ENCODE assay signal across 18 cellular contexts in genomic region chr15:80445300-80446041, GRCh38. TPM values are rescaled to one million over a fixed set of nuclear protein-coding genes. Genes with fewer than 3 reads are reported as not detected.
"Had no signal": no experiment of that assay in that cellular context is flagged by ENCODE, and none has a peak within 500 bp of the region (broad histone marks: within the 10 kb centered on the region; RNA-seq: fewer than 3 reads in every experiment).

No MANE protein-coding gene starts in this region.

- H3K36me3 ChIP-seq: lower lobe of right lung, spleen, uterus had no signal

- H3K4me1 ChIP-seq: body of pancreas, testis, uterus had no signal

- H3K4me1 Mint-ChIP-seq: naive thymus-derived CD4-positive, alpha-beta T cell had no signal

- H3K27ac Mint-ChIP-seq: activated T-helper 1 cell treated with anti-CD3 and anti-CD28 coated beads, Interleukin-12 subunit alpha, Interleukin-12 subunit beta, Interleukin-2, Interleukin-4 antibody, amounts not matched to agents 30 ng/mL and 10 ng/mL and 1 ng/mL, durations not matched to agents 14 hours and 24 hours and 36 hours; naive thymus-derived CD4-positive, alpha-beta T cell; progenitor cell of endocrine pancreas; stimulated activated naive CD8-positive, alpha-beta T cell treated with anti-CD3 and anti-CD28 coated beads, Interleukin-15, Interleukin-2, amounts not matched to agents 100 ng/mL and 50 ng/mL, for 24 hours had no signal

- H3K4me3 ChIP-seq: body of pancreas, lower lobe of right lung, spleen, testis, uterus had no signal

- H3K27me3 ChIP-seq: body of pancreas, testis, uterus had no signal

- DNase-seq: activated CD4-positive, alpha-beta T cell treated with anti-CD3 and anti-CD28 coated beads for 48 hours; activated naive CD4-positive, alpha-beta T cell treated with Interleukin-2 at 50 U/mL for 16 hours; body of pancreas; dermis blood vessel endothelial cell; hypothalamus; lower lobe of right lung; naive thymus-derived CD4-positive, alpha-beta T cell; nucleus accumbens; spleen; stimulated activated CD4-positive, alpha-beta T cell treated with anti-CD3 and anti-CD28 coated beads, Interleukin-1b, Interleukin-23, amount 100 ng/mL, for 48 hours; T-helper 1 cell; testis; uterus had no signal

- H3K9me3 ChIP-seq: body of pancreas, lower lobe of right lung, spleen, testis, uterus had no signal

- H3K9me3 Mint-ChIP-seq: activated T-helper 1 cell treated with anti-CD3 and anti-CD28 coated beads, Interleukin-12 subunit alpha, Interleukin-12 subunit beta, Interleukin-2, Interleukin-4 antibody, amounts not matched to agents 30 ng/mL and 10 ng/mL and 1 ng/mL, durations not matched to agents 14 hours and 24 hours and 36 hours; naive thymus-derived CD4-positive, alpha-beta T cell; stimulated activated naive CD8-positive, alpha-beta T cell treated with anti-CD3 and anti-CD28 coated beads, Interleukin-15, Interleukin-2, amounts not matched to agents 100 ng/mL and 50 ng/mL, for 24 hours had no signal

- H3K4me3 Mint-ChIP-seq: activated T-helper 1 cell treated with anti-CD3 and anti-CD28 coated beads, Interleukin-12 subunit alpha, Interleukin-12 subunit beta, Interleukin-2, Interleukin-4 antibody, amounts not matched to agents 30 ng/mL and 10 ng/mL and 1 ng/mL, durations not matched to agents 14 hours and 24 hours and 36 hours; naive thymus-derived CD4-positive, alpha-beta T cell; stimulated activated naive CD8-positive, alpha-beta T cell treated with anti-CD3 and anti-CD28 coated beads, Interleukin-15, Interleukin-2, amounts not matched to agents 100 ng/mL and 50 ng/mL, for 24 hours had no signal

- H3K36me3 Mint-ChIP-seq: naive thymus-derived CD4-positive, alpha-beta T cell had no signal

- H3K27ac ChIP-seq: body of pancreas, lower lobe of right lung, spleen, testis, uterus, VCaP had no signal

- H3K27me3 Mint-ChIP-seq: progenitor cell of endocrine pancreas had no signal

RNA-seq across cellular contexts. Expression of gene ARNT2, which starts 41.3 kb away (rescaled TPM):
- total RNA-seq: mononuclear cell; naive thymus-derived CD4-positive, alpha-beta T cell had no signal
- polyA plus RNA-seq: naive thymus-derived CD4-positive, alpha-beta T cell had no signal
